ENCODE assay signal across 13 cellular contexts in the genomic region with DNA sequence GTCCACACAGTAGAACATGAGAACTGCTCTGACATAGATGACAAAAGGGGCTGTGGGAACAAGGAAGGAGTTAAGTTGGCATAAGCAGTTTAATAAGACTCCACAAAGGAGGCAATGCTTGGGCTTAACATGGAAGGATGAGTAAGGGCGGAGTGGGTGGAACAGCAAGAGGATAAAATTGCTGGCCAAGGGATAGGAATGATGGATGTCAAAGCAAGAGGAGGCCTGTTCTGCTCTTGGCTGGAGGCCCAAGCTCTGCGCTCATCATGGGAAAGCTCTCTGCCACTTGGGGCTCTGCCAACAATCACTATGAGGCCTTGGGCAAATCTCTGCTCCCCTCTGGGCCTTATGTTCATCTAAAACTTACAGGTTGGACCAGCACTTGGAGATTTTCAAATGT.
DNase-seq lines count a peak whose midpoint lies in the region; ATAC-seq and TF ChIP-seq lines count a peak whose summit lies in the region.
"Had no signal": no experiment of that assay in that cellular context is flagged by ENCODE, and none has a peak within 500 bp of the region (broad histone marks: within the 10 kb centered on the region; RNA-seq: fewer than 3 reads in every experiment).

No MANE protein-coding gene starts in this region.

- no peak for TF ChIP-seq CTCF in LNCaP clone FGC (IDR thresholded peaks at IDR 0.05; ENCODE audit: control insufficient read depth, extremely low read depth, insufficient read depth)

- H3K4me3 ChIP-seq in LNCaP clone FGC (ENCODE audit: low read depth, low read length), result no peak overlapping the region
- H3K4me3 ChIP-seq: stomach had no signal

- peak; percentile 17 for DNase-seq in COLO829 (ENCODE audit: low spot score)
- DNase-seq in LNCaP clone FGC (ENCODE audit: low read depth), result peak; percentile 6
- peak; percentile 11 for DNase-seq in SHP77 treated with DMSO at 0.1 percent for 48 hours (lab: John Stamatoyannopoulos, UW)
- peak; percentile 2 for DNase-seq in foreskin melanocyte
- no peak for DNase-seq in DMS114 treated with DMSO at 0.1 percent for 48 hours (lab: John Stamatoyannopoulos, UW; ENCODE audit: unreplicated experiment)
- no peak for DNase-seq in central memory CD4-positive, alpha-beta T cell
- DNase-seq: activated B cell treated with CpG ODN at 0.5 μM for 24 hours; activated effector memory CD4-positive, alpha-beta T cell treated with anti-CD3 and anti-CD28 coated beads, Interleukin-2, amount 50 U/mL, for 16 hours; KG1; nephron progenitor cell; stomach had no signal

- no peak for ATAC-seq in HG03280 (IDR thresholded peaks at IDR 0.05; ENCODE audit: unreplicated experiment)
- no peak for ATAC-seq in GM19324 (IDR thresholded peaks at IDR 0.05; ENCODE audit: low FRiP score, unreplicated experiment)

Comparison
In these comparisons a context has a peak if more than half of its experiments do, and no peak if none do; other contexts are left out.
1. DNase-seq: peak in COLO829 (single experiment), LNCaP clone FGC (single experiment), SHP77 treated with DMSO at 0.1 percent for 48 hours (single experiment) and foreskin melanocyte (single experiment); none in DMS114 treated with DMSO at 0.1 percent for 48 hours (single experiment) and central memory CD4-positive, alpha-beta T cell (single experiment).